15 cellular contexts compared by ENCODE assay signal in the genomic region with DNA sequence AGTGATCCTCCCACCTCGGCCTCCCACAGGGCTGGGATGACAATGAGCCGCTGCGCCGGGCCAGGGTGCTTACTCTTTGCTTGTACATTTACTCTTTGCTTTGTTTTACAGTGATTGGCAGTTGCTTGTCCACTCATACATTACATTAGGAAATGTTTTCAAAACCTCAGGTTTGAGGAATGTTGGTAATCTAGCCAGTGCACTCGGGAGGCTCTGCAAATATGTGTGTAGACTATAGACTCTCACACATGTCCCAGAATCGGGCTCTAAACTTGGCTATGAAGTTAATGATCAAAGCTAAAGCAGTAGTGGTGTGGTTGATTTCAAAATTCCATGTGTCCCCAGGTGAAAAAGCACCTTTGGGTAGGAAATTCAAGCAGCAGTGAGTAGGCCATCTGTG. TPM values are rescaled to one million over a fixed set of nuclear protein-coding genes. Genes with fewer than 3 reads are reported as not detected.
DNase-seq lines count a peak whose midpoint lies in the region; TF ChIP-seq lines count a peak whose summit lies in the region.
"Had no signal": no experiment of that assay in that cellular context is flagged by ENCODE, and none has a peak within 500 bp of the region (broad histone marks: within the 10 kb centered on the region; RNA-seq: fewer than 3 reads in every experiment).

No MANE protein-coding gene starts in this region.

- H3K27ac Mint-ChIP-seq in Caco-2 (ENCODE audit: unreplicated experiment) = peak overlapping the region; percentile 35
- H3K27ac Mint-ChIP-seq: CD4-positive, CD25-positive, alpha-beta regulatory T cell; H9 had no signal

- no peaks in the 10 kb centered on the region for H3K9me3 ChIP-seq in Caco-2
- H3K9me3 ChIP-seq: BLaER1 treated with 17β-estradiol and CSF1 and Interleukin-3, amounts not matched to agents 10 nM and 100 nM had no signal

- POLR2A ChIA-PET in Caco-2 (lab: Charles Lee) = no interaction called here

- peaks cover 21% of the 10 kb centered on the region for H3K4me1 ChIP-seq in Caco-2

- no peaks in the 10 kb centered on the region for H3K27me3 Mint-ChIP-seq in Caco-2 (ENCODE audit: insufficient read depth, unreplicated experiment)
- H3K27me3 Mint-ChIP-seq: CD4-positive, CD25-positive, alpha-beta regulatory T cell had no signal

- intact Hi-C loops in Caco-2 (cut with micrococcal nuclease; ENCODE audit: unreplicated experiment) = loop anchor here (2.0 to 5.0 kb wide), 2 partner anchors 18 to 71 kb away; no protein-coding TSS in a partner anchor

- peaks cover 17% of the 10 kb centered on the region for H3K4me1 Mint-ChIP-seq in Caco-2 (ENCODE audit: low read depth, unreplicated experiment)

- H3K9me3 Mint-ChIP-seq in Caco-2 (ENCODE audit: unreplicated experiment) = no peaks in the 10 kb centered on the region
- H3K9me3 Mint-ChIP-seq: CD4-positive, CD25-positive, alpha-beta regulatory T cell; H9 had no signal

- H3K4me3 Mint-ChIP-seq in Caco-2 (ENCODE audit: unreplicated experiment) = no peak overlapping the region
- H3K4me3 Mint-ChIP-seq: CD4-positive, CD25-positive, alpha-beta regulatory T cell; H9 had no signal

- peaks cover 4% of the 10 kb centered on the region; the same call in 1 of the 2 replicates for H3K36me3 ChIP-seq in Caco-2 (ENCODE audit: control insufficient read depth, insufficient read depth, low read length)

- CTCF ChIA-PET in Caco-2 (lab: Charles Lee) = no interaction called here

- no peak overlapping the region for H3K4me3 ChIP-seq in Caco-2 (ENCODE audit: low read depth, low read length)
- H3K4me3 ChIP-seq: BLaER1 treated with 17β-estradiol and CSF1 and Interleukin-3, amounts not matched to agents 10 nM and 100 nM had no signal

- peaks cover 39% of the 10 kb centered on the region for H3K36me3 Mint-ChIP-seq in Caco-2 (ENCODE audit: insufficient read depth, unreplicated experiment)

- BruUV-seq in Caco-2 (replicated peaks; lab: Mats Ljungman, UMichigan) = no TSS peak

- no peak for TF ChIP-seq CTCF in Caco-2 (IDR thresholded peaks at IDR 0.05; ENCODE audit: insufficient read depth in 1 of 2, low read depth in 1 of 2, low read length in 1 of 2, severe bottlenecking in 1 of 2, unreplicated experiment in 1 of 2)

- no peaks in the 10 kb centered on the region for H3K27me3 ChIP-seq in Caco-2 (replicated peaks; ENCODE audit: control insufficient read depth, insufficient read depth, low read length)
- H3K27me3 ChIP-seq: BLaER1 treated with 17β-estradiol and CSF1 and Interleukin-3, amounts not matched to agents 10 nM and 100 nM had no signal

- peak in 1 of 2 experiments; percentile 51 for DNase-seq in Caco-2
- DNase-seq in amniotic epithelial cell (ENCODE audit: low read depth) = peak; percentile 19
- DNase-seq in kidney glomerular epithelial cell (lab: John Stamatoyannopoulos, UW) = peak; percentile 44
- DNase-seq in renal cortical epithelial cell (ENCODE audit: low read depth) = peak; percentile 53
- DNase-seq in iPS-NIHi7 (ENCODE audit: extremely low spot score) = no peak
- no peak for DNase-seq in nucleus accumbens (lab: John Stamatoyannopoulos, UW)
- DNase-seq in NOMO-1 (lab: John Stamatoyannopoulos, UW; ENCODE audit: unreplicated experiment in 2 of 2) = no peak
- DNase-seq: ACHN; Calu3; CD4-positive, CD25-positive, alpha-beta regulatory T cell; DMS 273 treated with DMSO at 0.1 percent for 48 hours; EL; GOT3; H9 had no signal

RNA-seq across cellular contexts. Expression of gene TRMT44, which starts 20.5 kb away (rescaled TPM):
- total RNA-seq in Caco-2 (2022) (22.3 and 23.4 TPM in 2 replicates), renal cortical epithelial cell (8.7 and 14.5 TPM in 2 replicates)

RNA-seq across cellular contexts. Expression of gene ACOX3, which starts 20.6 kb away (rescaled TPM):
- total RNA-seq in Caco-2 (2022) = 11.5 and 14.1 TPM in 2 replicates
- total RNA-seq in renal cortical epithelial cell = 25.0 and 41.5 TPM in 2 replicates

Comparison
In these comparisons a context has a peak if more than half of its experiments do, and no peak if none do; other contexts are left out.
1. DNase-seq: peak in amniotic epithelial cell (single experiment), kidney glomerular epithelial cell (single experiment) and renal cortical epithelial cell (single experiment); none in iPS-NIHi7 (single experiment), nucleus accumbens (0 of 56) and NOMO-1 (0 of 2).